1 cellular context compared by ENCODE assay signal in the genomic region with DNA sequence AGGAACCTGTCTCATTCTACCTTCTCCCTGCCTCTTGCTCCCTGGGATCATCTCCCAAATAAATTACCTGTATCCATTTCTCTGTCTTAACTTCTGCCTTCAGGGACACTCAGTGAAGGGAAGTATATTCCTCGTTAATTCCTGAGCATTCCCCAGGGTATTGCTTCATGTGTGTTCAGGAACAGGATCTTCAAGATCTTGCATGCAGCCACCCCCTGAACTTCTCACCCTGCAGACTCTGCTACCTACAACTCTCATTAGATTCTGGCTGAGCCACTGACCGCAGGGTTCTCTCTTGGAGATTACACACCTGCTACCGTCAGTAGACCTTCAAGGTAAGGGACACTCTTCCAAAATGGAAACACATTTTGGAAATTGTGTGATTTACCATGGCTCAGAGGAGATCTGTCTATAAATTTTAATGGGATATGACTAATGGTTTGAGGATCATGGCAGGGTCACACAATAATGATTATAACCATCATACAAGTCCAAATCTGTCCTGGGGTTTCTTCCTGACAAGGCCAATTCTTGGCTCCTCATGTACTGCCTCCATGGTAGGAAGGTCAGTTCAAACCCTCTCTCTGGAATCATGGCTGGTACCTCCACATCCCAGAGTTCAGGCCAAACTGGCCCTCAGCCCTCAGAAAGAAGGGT.
TF ChIP-seq lines count a peak whose summit lies in the region.

No MANE protein-coding gene starts in this region.

TF ChIP-seq in HCT116, 20 proteins besides CTCF, POLR2A, EP300 and RAD21:
- no peak for TF ChIP-seq FOSL1 (IDR thresholded peaks at IDR 0.05; ENCODE audit: low read depth)
- TF ChIP-seq EZH2 (IDR thresholded peaks at IDR 0.05) = no peak
- TF ChIP-seq TCF7L2 (IDR thresholded peaks at IDR 0.05; ENCODE audit: borderline replicate concordance, extremely low read depth, insufficient read depth, insufficient read length) = no peak
- no peak for TF ChIP-seq SP1 (IDR thresholded peaks at IDR 0.05; ENCODE audit: low read depth)
- TF ChIP-seq EGR1 (IDR thresholded peaks at IDR 0.05; ENCODE audit: low read depth) = no peak
- no peak for TF ChIP-seq SIN3A (IDR thresholded peaks at IDR 0.05; ENCODE audit: low read depth)
- TF ChIP-seq CEBPB (IDR thresholded peaks at IDR 0.05; ENCODE audit: low read depth) = no peak
- TF ChIP-seq, protein P1, sequence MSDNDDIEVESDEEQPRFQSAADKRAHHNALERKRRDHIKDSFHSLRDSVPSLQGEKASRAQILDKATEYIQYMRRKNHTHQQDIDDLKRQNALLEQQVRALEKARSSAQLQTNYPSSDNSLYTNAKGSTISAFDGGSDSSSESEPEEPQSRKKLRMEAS (IDR thresholded peaks at IDR 0.05) = no peak
- TF ChIP-seq ZNF274 (IDR thresholded peaks at IDR 0.05; ENCODE audit: low read depth, low read length) = no peak
- TF ChIP-seq, protein P2, sequence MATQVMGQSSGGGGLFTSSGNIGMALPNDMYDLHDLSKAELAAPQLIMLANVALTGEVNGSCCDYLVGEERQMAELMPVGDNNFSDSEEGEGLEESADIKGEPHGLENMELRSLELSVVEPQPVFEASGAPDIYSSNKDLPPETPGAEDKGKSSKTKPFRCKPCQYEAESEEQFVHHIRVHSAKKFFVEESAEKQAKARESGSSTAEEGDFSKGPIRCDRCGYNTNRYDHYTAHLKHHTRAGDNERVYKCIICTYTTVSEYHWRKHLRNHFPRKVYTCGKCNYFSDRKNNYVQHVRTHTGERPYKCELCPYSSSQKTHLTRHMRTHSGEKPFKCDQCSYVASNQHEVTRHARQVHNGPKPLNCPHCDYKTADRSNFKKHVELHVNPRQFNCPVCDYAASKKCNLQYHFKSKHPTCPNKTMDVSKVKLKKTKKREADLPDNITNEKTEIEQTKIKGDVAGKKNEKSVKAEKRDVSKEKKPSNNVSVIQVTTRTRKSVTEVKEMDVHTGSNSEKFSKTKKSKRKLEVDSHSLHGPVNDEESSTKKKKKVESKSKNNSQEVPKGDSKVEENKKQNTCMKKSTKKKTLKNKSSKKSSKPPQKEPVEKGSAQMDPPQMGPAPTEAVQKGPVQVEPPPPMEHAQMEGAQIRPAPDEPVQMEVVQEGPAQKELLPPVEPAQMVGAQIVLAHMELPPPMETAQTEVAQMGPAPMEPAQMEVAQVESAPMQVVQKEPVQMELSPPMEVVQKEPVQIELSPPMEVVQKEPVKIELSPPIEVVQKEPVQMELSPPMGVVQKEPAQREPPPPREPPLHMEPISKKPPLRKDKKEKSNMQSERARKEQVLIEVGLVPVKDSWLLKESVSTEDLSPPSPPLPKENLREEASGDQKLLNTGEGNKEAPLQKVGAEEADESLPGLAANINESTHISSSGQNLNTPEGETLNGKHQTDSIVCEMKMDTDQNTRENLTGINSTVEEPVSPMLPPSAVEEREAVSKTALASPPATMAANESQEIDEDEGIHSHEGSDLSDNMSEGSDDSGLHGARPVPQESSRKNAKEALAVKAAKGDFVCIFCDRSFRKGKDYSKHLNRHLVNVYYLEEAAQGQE (IDR thresholded peaks at IDR 0.05; ENCODE audit: low read depth) = no peak
